ENCODE assay signal across 29 cellular contexts in the genomic region with DNA sequence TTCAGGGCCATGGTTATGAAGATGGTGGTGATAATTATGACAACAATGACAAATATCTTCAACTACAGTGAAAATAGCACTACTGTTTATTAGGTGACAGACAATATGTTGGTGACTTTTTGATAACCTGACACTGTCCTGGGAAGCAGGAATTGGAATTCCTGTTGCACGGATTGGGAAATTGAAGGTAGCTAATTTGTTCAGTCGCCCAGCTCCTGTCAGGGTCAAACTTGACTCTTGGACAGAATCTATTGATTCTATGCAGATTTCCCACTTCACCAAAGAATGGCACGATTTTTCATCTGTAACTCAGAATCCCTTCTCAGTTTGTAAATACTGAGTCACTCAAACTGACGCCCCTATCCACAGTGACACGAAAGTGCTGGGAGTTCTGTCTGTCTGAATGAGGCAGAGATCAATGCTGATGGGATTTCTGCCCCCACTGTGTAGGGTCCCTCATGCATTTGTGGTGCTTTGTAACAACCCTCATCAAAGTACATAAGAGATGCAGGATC.
"Had no signal": no experiment of that assay in that cellular context is flagged by ENCODE, and none has a peak within 500 bp of the region (broad histone marks: within the 10 kb centered on the region; RNA-seq: fewer than 3 reads in every experiment).

No MANE protein-coding gene starts in this region.

- H3K27me3 ChIP-seq: esophagus muscularis mucosa, foreskin keratinocyte, gastrocnemius medialis, heart left ventricle had no signal

- H3K4me3 ChIP-seq: esophagus muscularis mucosa, gastrocnemius medialis, heart left ventricle had no signal

- FAIRE-seq: astrocyte, colon had no signal

- H3K36me3 ChIP-seq: esophagus muscularis mucosa, gastrocnemius medialis, heart left ventricle had no signal

- H3K4me1 ChIP-seq: esophagus muscularis mucosa, foreskin keratinocyte, gastrocnemius medialis had no signal

- DNase-seq: activated CD4-positive, alpha-beta T cell treated with anti-CD3 and anti-CD28 coated beads for 4 hours; activated CD4-positive, alpha-beta T cell treated with anti-CD3 and anti-CD28 coated beads, Interleukin-2, amount 50 U/mL, for 1 hour; activated CD4-positive, alpha-beta T cell treated with anti-CD3 and anti-CD28 coated beads, Interleukin-2, amount 50 U/mL, for 48 hours; activated CD4-positive, CD25-positive, alpha-beta regulatory T cell; activated CD4-positive, CD25-positive, alpha-beta regulatory T cell treated with anti-CD3 and anti-CD28 coated beads, Interleukin-2, amount 50 U/mL, for 72 hours; activated CD8-positive, alpha-beta memory T cell treated with anti-CD3 and anti-CD28 coated beads for 24 hours; activated CD8-positive, alpha-beta T cell treated with anti-CD3 and anti-CD28 coated beads for 36 hours; activated effector memory CD4-positive, alpha-beta T cell treated with Interleukin-2 at 50 U/mL for 16 hours; activated gamma-delta T cell treated with Interleukin-2 at 50 U/mL for 16 hours; activated naive CD4-positive, alpha-beta T cell treated with anti-CD3 and anti-CD28 coated beads, Interleukin-2, amount 50 U/mL, for 16 hours; activated naive CD4-positive, alpha-beta T cell treated with Interleukin-2 at 50 U/mL for 16 hours; activated T-cell treated with anti-CD3 and anti-CD28 coated beads, Interleukin-2, amount 50 U/mL, for 4 hours; amniotic stem cell; anterior cingulate cortex; caudate nucleus; cortex of kidney; dermis blood vessel endothelial cell; effector CD4-positive, alpha-beta T cell; effector memory CD8-positive, alpha-beta T cell; erythroblast; foreskin keratinocyte; gastrocnemius medialis; glutamatergic neuron; heart left ventricle; T-helper 2 cell had no signal

- ATAC-seq: activated CD8-positive, alpha-beta T cell treated with anti-CD3 and anti-CD28 coated beads for 36 hours; activated T-cell treated with anti-CD3 and anti-CD28 coated beads, Interleukin-2, amount 50 U/mL, for 4 hours; activated T-helper 17 cell treated with anti-CD3 and anti-CD28 coated beads, Interleukin-2, amount 50 U/mL, for 72 hours; effector memory CD8-positive, alpha-beta T cell; foreskin keratinocyte; gastrocnemius medialis; heart left ventricle had no signal

- H3K27ac ChIP-seq: esophagus muscularis mucosa, foreskin keratinocyte, gastrocnemius medialis, heart left ventricle had no signal

- H3K9me3 ChIP-seq: esophagus muscularis mucosa, gastrocnemius medialis, heart left ventricle had no signal
